ENCODE assay signal across 8 cellular contexts in the genomic region with DNA sequence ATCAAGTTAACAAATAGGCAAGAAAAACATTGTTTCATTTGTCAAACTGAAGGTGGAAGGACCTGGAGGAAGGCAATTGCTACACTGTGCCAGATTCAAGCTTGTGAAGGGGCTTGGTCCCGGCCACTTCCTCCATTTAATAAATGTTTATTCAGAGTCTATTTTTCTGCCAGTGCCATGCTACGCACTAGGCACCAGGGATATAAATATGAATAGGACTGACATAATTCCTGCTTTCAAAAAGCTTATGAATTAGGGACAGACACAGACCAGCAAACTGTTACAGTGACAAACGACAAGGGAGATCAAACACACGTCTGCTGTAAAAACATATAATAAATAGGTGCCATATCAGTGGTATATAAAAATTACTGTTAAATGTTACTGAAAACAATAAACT. TPM values are rescaled to one million over a fixed set of nuclear protein-coding genes. Genes with fewer than 3 reads are reported as not detected.
DNase-seq lines count a peak whose midpoint lies in the region; ATAC-seq, FAIRE-seq and TF ChIP-seq lines count a peak whose summit lies in the region.

No MANE protein-coding gene starts in this region.

- peak overlapping the region; percentile 94 for H3K27ac Mint-ChIP-seq in activated naive CD4-positive, alpha-beta T cell treated with anti-CD3 and anti-CD28 coated beads, Interleukin-2, amount 50 U/mL, for 24 hours
- peak overlapping the region; percentile 87 for H3K27ac Mint-ChIP-seq in T-helper 17 cell

- H3K27me3 ChIP-seq in keratinocyte (ENCODE audit: control insufficient read depth, extremely low read depth, insufficient read depth, low read length) (no peaks in the 10 kb centered on the region), vagina (no peaks in the 10 kb centered on the region)

- H3K36me3 Mint-ChIP-seq in activated naive CD4-positive, alpha-beta T cell treated with anti-CD3 and anti-CD28 coated beads, Interleukin-2, amount 50 U/mL, for 24 hours = no peaks in the 10 kb centered on the region
- no peaks in the 10 kb centered on the region for H3K36me3 Mint-ChIP-seq in T-helper 17 cell (ENCODE audit: low read depth)

- no peaks in the 10 kb centered on the region for H3K79me2 ChIP-seq in keratinocyte (ENCODE audit: control insufficient read depth, insufficient read depth, low read length)

- peak overlapping the region; percentile 66 for H2AFZ ChIP-seq in keratinocyte (ENCODE audit: control insufficient read depth, low read length)

- peaks cover 18% of the 10 kb centered on the region for H3K4me1 ChIP-seq in keratinocyte (ENCODE audit: control insufficient read depth, extremely low read depth, insufficient read depth, low read length)
- no peaks in the 10 kb centered on the region for H3K4me1 ChIP-seq in vagina

- H3K9ac ChIP-seq in keratinocyte (ENCODE audit: control insufficient read depth, extremely low read depth, insufficient read depth, low read length) = peak overlapping the region; percentile 48

- peaks cover 42% of the 10 kb centered on the region for H3K4me1 Mint-ChIP-seq in activated naive CD4-positive, alpha-beta T cell treated with anti-CD3 and anti-CD28 coated beads, Interleukin-2, amount 50 U/mL, for 24 hours
- peaks cover 26% of the 10 kb centered on the region for H3K4me1 Mint-ChIP-seq in T-helper 17 cell

- ATAC-seq in T-helper 17 cell = peak; percentile 53
- no peak for ATAC-seq in HG02763 (IDR thresholded peaks at IDR 0.05; ENCODE audit: unreplicated experiment)

- no peaks in the 10 kb centered on the region for H3K27me3 Mint-ChIP-seq in activated naive CD4-positive, alpha-beta T cell treated with anti-CD3 and anti-CD28 coated beads, Interleukin-2, amount 50 U/mL, for 24 hours
- H3K27me3 Mint-ChIP-seq in T-helper 17 cell = peaks cover 2% of the 10 kb centered on the region

- no peaks in the 10 kb centered on the region for H4K20me1 ChIP-seq in keratinocyte (ENCODE audit: control insufficient read depth, extremely low read depth, insufficient read depth, low read length)

- H3K4me2 ChIP-seq in keratinocyte (ENCODE audit: control insufficient read depth, extremely low read depth, insufficient read depth, low read depth, low read length) = no peak overlapping the region

- intact Hi-C loops in vagina (cut with DNase I) = no loop called here

- peak overlapping the region; percentile 84 for H3K4me3 Mint-ChIP-seq in activated naive CD4-positive, alpha-beta T cell treated with anti-CD3 and anti-CD28 coated beads, Interleukin-2, amount 50 U/mL, for 24 hours
- peak overlapping the region; percentile 85 for H3K4me3 Mint-ChIP-seq in T-helper 17 cell

- H3K9me3 ChIP-seq in T-helper 17 cell (ENCODE audit: control insufficient read depth, low read length, poor library complexity, severe bottlenecking) (no peaks in the 10 kb centered on the region), keratinocyte (ENCODE audit: control insufficient read depth, low read depth, low read length) (no peaks in the 10 kb centered on the region), vagina (no peaks in the 10 kb centered on the region)

- TF ChIP-seq CTCF in keratinocyte (optimal IDR thresholded peaks at IDR 0.05 in 1 of 3, IDR thresholded peaks at IDR 0.05 in 1 of 3, conservative IDR thresholded peaks at IDR 0.05 in 1 of 3; ENCODE audit: extremely low read depth in 1 of 3, insufficient read depth in 2 of 3, low read length in 3 of 3) (no peak), vagina (IDR thresholded peaks at IDR 0.05) (no peak)

- FAIRE-seq in keratinocyte (lab: Jason Lieb, UNC) = no peak

- TF ChIP-seq POLR2A in vagina (IDR thresholded peaks at IDR 0.05) = no peak

- H3K4me3 ChIP-seq in keratinocyte (ENCODE audit: control insufficient read depth in 2 of 3, extremely low read depth in 1 of 3, insufficient read depth in 2 of 3, low read depth in 1 of 3, low read length in 3 of 3) (peak overlapping the region in 2 of 3 experiments; percentile 38 to 47), vagina (peak overlapping the region; percentile 26 to 40)

- DNase-seq in activated naive CD4-positive, alpha-beta T cell treated with Interleukin-2 at 50 U/mL for 16 hours = no peak
- DNase-seq in T-helper 17 cell (no peak), keratinocyte (ENCODE audit: low read depth, low spot score) (no peak), vagina (ENCODE audit: extremely low spot score in 2 of 2) (no peak)
- no peak for DNase-seq in stimulated activated CD4-positive, alpha-beta T cell treated with anti-CD3 and anti-CD28 coated beads, Interleukin-2, amount 100 ng/mL, for 48 hours
- no peak for DNase-seq in effector CD4-positive, alpha-beta T cell

- no peaks in the 10 kb centered on the region for H3K9me3 Mint-ChIP-seq in activated naive CD4-positive, alpha-beta T cell treated with anti-CD3 and anti-CD28 coated beads, Interleukin-2, amount 50 U/mL, for 24 hours

- H3K9me1 ChIP-seq in keratinocyte (ENCODE audit: control insufficient read depth, extremely low read depth, insufficient read depth, low read length) = no peaks in the 10 kb centered on the region

- no peak overlapping the region for H3K27ac ChIP-seq in keratinocyte (ENCODE audit: control insufficient read depth, insufficient read depth, low read length)
- peak overlapping the region; percentile 43 for H3K27ac ChIP-seq in vagina

- no peaks in the 10 kb centered on the region for H3K36me3 ChIP-seq in keratinocyte (ENCODE audit: control insufficient read depth in 2 of 2, extremely low read depth in 1 of 2, insufficient read depth in 2 of 2, low read length in 2 of 2)
- H3K36me3 ChIP-seq in vagina = no peaks in the 10 kb centered on the region

- dilution Hi-C loops in keratinocyte (cut with MboI; ENCODE audit: extremely low pct_ligation_motif_present, low sequenced_read_pairs) = no loop called here

RNA-seq across cellular contexts. Expression of gene TLR6, which starts 0.6 kb away (rescaled TPM):
- total RNA-seq in T-helper 17 cell (1 to 10 TPM; 2.8 to 6.4 TPM), vagina (8.3 TPM)
- 0.88 to 1.4 TPM (median 1.3 TPM) in 3 replicates for polyA plus RNA-seq in keratinocyte
- 0.16 TPM for polyA plus RNA-seq in keratinocyte (2011; ENCODE audit: low read depth)
- 0.39 and 1.9 TPM in 2 replicates for polyA plus RNA-seq in keratinocyte (2011; cell fraction: cytosol; rRNA removed)
- polyA plus RNA-seq in keratinocyte (2011; cell fraction: nucleus; rRNA removed) = 2.4 and 2.7 TPM in 2 replicates
- 0.51 and 0.70 TPM in 2 replicates for polyA plus RNA-seq in keratinocyte (2012; ENCODE audit: low replicate concordance)
- 0.26 to 3.4 TPM (median 2.5 TPM) in 3 replicates for polyA minus RNA-seq in keratinocyte
- 0.96 TPM for polyA minus RNA-seq in keratinocyte (2011; cell fraction: cytosol; rRNA and poly(A)+ RNA removed)
- 2.5 and 6.0 TPM in 2 replicates for polyA minus RNA-seq in keratinocyte (2011; cell fraction: nucleus; rRNA and poly(A)+ RNA removed)

RNA-seq across cellular contexts. Expression of gene FAM114A1, which starts 11.6 kb away (rescaled TPM):
- total RNA-seq in T-helper 17 cell (under 1 TPM in 1 of 2 donors, not detected in 1; 0.50 TPM), vagina (105 TPM)
- polyA plus RNA-seq in keratinocyte = 39.8 to 79.4 TPM (median 47.2 TPM) in 3 replicates
- 17.7 TPM for polyA plus RNA-seq in keratinocyte (2011; ENCODE audit: low read depth)
- polyA plus RNA-seq in keratinocyte (2011; cell fraction: cytosol; rRNA removed) = 41.9 and 46.0 TPM in 2 replicates
- polyA plus RNA-seq in keratinocyte (2011; cell fraction: nucleus; rRNA removed) = 43.8 and 52.1 TPM in 2 replicates
- polyA plus RNA-seq in keratinocyte (2012; ENCODE audit: low replicate concordance) = 10.6 and 56.2 TPM in 2 replicates
- polyA minus RNA-seq in keratinocyte = 53.8 to 82.0 TPM (median 54.3 TPM) in 3 replicates
- polyA minus RNA-seq in keratinocyte (2011; cell fraction: cytosol; rRNA and poly(A)+ RNA removed) = 55.2 TPM
- 43.2 and 72.9 TPM in 2 replicates for polyA minus RNA-seq in keratinocyte (2011; cell fraction: nucleus; rRNA and poly(A)+ RNA removed)

RNA-seq across cellular contexts. Expression of gene TLR1, which starts 51.5 kb away (rescaled TPM):
- 10 to 100 TPM; 16.6 to 22.9 TPM for total RNA-seq in T-helper 17 cell
- 0.42 to 1.6 TPM (median 0.73 TPM) in 3 replicates for polyA plus RNA-seq in keratinocyte
- polyA plus RNA-seq in keratinocyte (2011; ENCODE audit: low read depth) = 2.5 TPM
- 0.43 and 1.2 TPM in 2 replicates for polyA plus RNA-seq in keratinocyte (2011; cell fraction: cytosol; rRNA removed)
- polyA plus RNA-seq in keratinocyte (2011; cell fraction: nucleus; rRNA removed) = 3.3 and 3.7 TPM in 2 replicates
- polyA plus RNA-seq in keratinocyte (2012; ENCODE audit: low replicate concordance) = 0.25 and 3.2 TPM in 2 replicates
- polyA minus RNA-seq in keratinocyte = 1.2 to 2.1 TPM (median 1.6 TPM) in 3 replicates
- not detected for polyA minus RNA-seq in keratinocyte (2011; cell fraction: cytosol; rRNA and poly(A)+ RNA removed)
- polyA minus RNA-seq in keratinocyte (2011; cell fraction: nucleus; rRNA and poly(A)+ RNA removed) = 5.8 and 11.0 TPM in 2 replicates
- 10.3 TPM for total RNA-seq in vagina

Comparison
In these comparisons a context has a peak if more than half of its experiments do, and no peak if none do; other contexts are left out.
1. RNA of gene FAM114A1, which starts 11.6 kb away (total RNA-seq): 105 TPM in vagina (single experiment); 0.50 TPM in T-helper 17 cell; every median in the first group is over 10 times any median in the second.